In the genomic region with DNA sequence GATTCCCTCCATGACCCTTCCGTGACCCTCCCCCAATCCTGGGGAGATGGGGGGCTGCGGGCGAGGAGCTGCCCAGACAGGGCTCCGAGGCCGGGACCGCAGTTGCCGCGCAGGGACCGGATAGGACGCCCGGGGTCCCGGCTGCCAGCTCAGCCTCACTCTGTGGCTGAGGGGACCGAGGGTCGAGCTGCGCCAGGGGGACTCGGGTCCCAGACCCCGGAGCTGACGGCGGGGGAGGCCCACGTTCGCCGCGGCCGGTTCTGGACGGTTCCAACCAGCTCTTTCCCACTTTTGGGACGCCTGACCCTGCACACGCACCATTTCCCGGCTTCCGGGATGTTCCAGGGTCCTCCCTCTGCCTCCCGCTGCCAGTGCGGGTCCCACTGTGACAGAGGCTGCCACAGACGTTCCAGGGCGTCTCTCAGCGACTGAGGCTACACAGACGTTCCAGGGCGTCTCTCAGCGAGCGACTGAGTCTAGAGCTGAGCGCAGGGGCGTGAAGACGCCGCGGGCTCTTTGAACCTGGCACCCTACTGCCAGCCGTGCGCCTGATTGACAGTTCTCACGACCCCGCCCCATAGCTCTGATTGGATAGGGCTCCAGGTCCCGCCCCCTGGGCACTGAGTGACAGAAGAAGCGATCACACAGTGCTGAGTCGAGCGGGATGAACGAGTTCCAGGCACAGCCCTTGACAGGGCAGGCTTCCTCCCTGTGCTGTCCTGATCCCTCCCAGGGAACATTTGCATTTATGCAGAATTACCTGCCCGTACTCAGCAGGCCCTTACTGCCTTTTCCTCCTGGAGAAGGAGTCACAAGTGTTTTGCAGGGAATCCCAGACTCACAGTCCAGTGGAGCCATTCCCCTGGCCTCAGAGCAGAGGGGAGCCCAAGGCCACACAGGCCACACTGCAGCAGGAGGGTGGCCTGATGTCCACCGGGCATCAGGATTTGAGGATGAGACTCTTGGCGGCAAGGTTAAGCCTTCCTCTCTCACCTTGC, we compare ENCODE assay signal across 8 cellular contexts. TPM values are rescaled to one million over a fixed set of nuclear protein-coding genes. Genes with fewer than 3 reads are reported as not detected.
DNase-seq lines count a peak whose midpoint lies in the region; ATAC-seq and TF ChIP-seq lines count a peak whose summit lies in the region.

TSS of gene ZNF563 (minus strand) at position 472 of the 998 bp plus-strand sequence. CDS start at position 321, 151 bp downstream.

- H3K27me3 ChIP-seq in neural progenitor cell (peaks cover 20% of the 10 kb centered on the region), stomach (no peaks in the 10 kb centered on the region)

- H3K9me3 ChIP-seq in neural progenitor cell (ENCODE audit: low read depth) (no peaks in the 10 kb centered on the region), stomach (no peaks in the 10 kb centered on the region)

- peaks cover 22% of the 10 kb centered on the region for H3K9me3 Mint-ChIP-seq in neural progenitor cell

- H3K4me2 ChIP-seq in neural progenitor cell: peak within 1 kb of the TSS; percentile 91

- TF ChIP-seq EP300 in Ishikawa (IDR thresholded peaks at IDR 0.05; ENCODE audit: borderline replicate concordance) (no peak), stomach (IDR thresholded peaks at IDR 0.05) (no peak)

- H3K27me3 Mint-ChIP-seq in neural progenitor cell (ENCODE audit: insufficient read depth, low read depth): peaks cover 3% of the 10 kb centered on the region

- no peaks in the 10 kb centered on the region for H4K20me1 ChIP-seq in neural progenitor cell (ENCODE audit: low read depth)

- peak; percentile 83 for DNase-seq in DMS53 treated with DMSO at 0.1 percent for 48 hours (lab: John Stamatoyannopoulos, UW; ENCODE audit: unreplicated experiment)
- peak; percentile 87 for DNase-seq in SHP77 treated with DMSO at 0.1 percent for 48 hours (lab: John Stamatoyannopoulos, UW)
- DNase-seq in activated naive CD4-positive, alpha-beta T cell treated with Interleukin-2 at 50 U/mL for 16 hours: peak; percentile 99
- DNase-seq in foreskin melanocyte: peak; percentile 87
- DNase-seq in neural progenitor cell (ENCODE audit: low spot score): peak; percentile 98
- peak; percentile 99 for DNase-seq in stomach

- H3F3A ChIP-seq in neural progenitor cell (ENCODE audit: low read depth): no peaks in the 10 kb centered on the region

- peaks cover 1% of the 10 kb centered on the region for H3K36me3 Mint-ChIP-seq in neural progenitor cell

- no peak for TF ChIP-seq CTCF in neural progenitor cell (IDR thresholded peaks at IDR 0.05)
- TF ChIP-seq CTCF in stomach (IDR thresholded peaks at IDR 0.05): no peak

- peaks cover 8% of the 10 kb centered on the region for H3K4me1 ChIP-seq in neural progenitor cell
- peaks cover 5 to 27% (median 18%) of the 10 kb centered on the region in 4 donors for H3K4me1 ChIP-seq in stomach

- WGBS in stomach, 5 donors: 1 to 8% (median 2%) methylated on average over 12 to 55 of the region's 55 CpGs

- peak; percentile 89 for ATAC-seq in GM21576 (IDR thresholded peaks at IDR 0.05; ENCODE audit: unreplicated experiment)

- intact Hi-C loops in stomach (cut with DNase I; ENCODE audit: low total_unique reads): no loop called here

- peaks cover 14% of the 10 kb centered on the region for H3K4me1 Mint-ChIP-seq in neural progenitor cell

- no peak for TF ChIP-seq RAD21 in Ishikawa (IDR thresholded peaks at IDR 0.05; ENCODE audit: low read depth)

- H3K4me3 ChIP-seq in neural progenitor cell: peak within 1 kb of the TSS; percentile 60
- peak within 1 kb of the TSS; percentile 72 to 86 (median 82) for H3K4me3 ChIP-seq in stomach

- peak within 1 kb of the TSS; percentile 83 for H2AFZ ChIP-seq in neural progenitor cell (replicated peaks)

- peak in 1 of 4 donors; percentile 7 for TF ChIP-seq POLR2A in stomach (IDR thresholded peaks at IDR 0.05)

- no peaks in the 10 kb centered on the region for H3K36me3 ChIP-seq in neural progenitor cell
- H3K36me3 ChIP-seq in stomach: no peaks in the 10 kb centered on the region

- H3K27ac ChIP-seq in neural progenitor cell: no peak within 1 kb of the TSS
- H3K27ac ChIP-seq in stomach: peak within 1 kb of the TSS; percentile 83 to 93 (median 92)

- no peak within 1 kb of the TSS for H3K9ac ChIP-seq in neural progenitor cell

- H3K27ac Mint-ChIP-seq in neural progenitor cell: no peak within 1 kb of the TSS

- H3K79me2 ChIP-seq in neural progenitor cell (ENCODE audit: low read depth): no peaks in the 10 kb centered on the region

- peak within 1 kb of the TSS; percentile 93 for H3K4me3 Mint-ChIP-seq in neural progenitor cell

TF ChIP-seq in Ishikawa, 13 proteins besides CTCF, POLR2A, EP300 and RAD21:
- TF ChIP-seq ZBTB7A (IDR thresholded peaks at IDR 0.05; ENCODE audit: low read depth) (peak; percentile 45; the same call in 1 of the 2 replicates), YY1 (IDR thresholded peaks at IDR 0.05; ENCODE audit: low read depth) (no peak), EGR1 (IDR thresholded peaks at IDR 0.05) (no peak), TAF1 (IDR thresholded peaks at IDR 0.05; ENCODE audit: low read depth) (peak; percentile 77; the same call in 1 of the 2 replicates), CEBPB (IDR thresholded peaks at IDR 0.05) (no peak), FOXM1 (IDR thresholded peaks at IDR 0.05; ENCODE audit: borderline replicate concordance, low read depth) (peak; percentile 78), NFIC (IDR thresholded peaks at IDR 0.05) (0 out of 2 replicates have a peak, but pooled peaks have one; percentile 13)
- TF ChIP-seq, protein P1, sequence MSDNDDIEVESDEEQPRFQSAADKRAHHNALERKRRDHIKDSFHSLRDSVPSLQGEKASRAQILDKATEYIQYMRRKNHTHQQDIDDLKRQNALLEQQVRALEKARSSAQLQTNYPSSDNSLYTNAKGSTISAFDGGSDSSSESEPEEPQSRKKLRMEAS (IDR thresholded peaks at IDR 0.05): peak; percentile 52; the same call in 1 of the 2 replicates

RNA-seq across cellular contexts. Expression of gene ZNF563, which starts in this region (rescaled TPM):
- total RNA-seq in neural progenitor cell (ENCODE audit: low replicate concordance): 2.6 and 3.7 TPM in 2 replicates
- total RNA-seq in stomach: 1 to 10 TPM in 4 of 5 donors, under 1 TPM in 1; 0.58 to 9.4 (median 3.1) TPM
- polyA plus RNA-seq in stomach: 1 to 10 TPM in 2 of 3 donors, under 1 TPM in 1; 0.76 to 1.7 (median 1.4) TPM
